17 cellular contexts compared by ENCODE assay signal in the genomic region with DNA sequence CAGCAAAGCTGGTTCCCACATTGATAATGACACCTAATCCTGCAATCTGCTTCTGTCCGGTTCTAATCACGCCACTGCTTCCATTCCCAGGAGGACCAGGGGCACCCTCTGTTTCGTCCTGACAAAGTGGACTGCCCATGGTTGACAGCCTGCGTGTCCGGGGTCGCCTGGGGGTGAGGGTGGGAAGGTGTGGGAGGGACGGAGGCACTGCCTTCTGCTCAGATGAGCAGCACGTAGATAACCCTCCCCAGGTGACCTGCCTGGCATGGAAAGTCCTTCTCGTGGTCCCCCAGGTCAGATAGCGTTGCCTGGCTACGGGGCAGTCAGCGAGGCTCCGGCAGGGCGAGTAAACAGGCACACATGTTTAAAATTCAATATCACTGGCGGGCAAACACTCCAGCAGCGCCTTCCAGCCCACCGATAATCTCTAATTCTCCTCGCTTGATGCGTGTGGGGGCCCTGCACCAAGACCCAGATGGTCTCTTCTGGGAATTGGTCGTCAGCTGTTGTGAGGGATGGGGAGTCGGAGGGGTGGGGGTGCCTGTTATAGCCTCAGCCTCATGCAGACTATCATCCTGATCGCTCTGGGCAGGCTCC.
DNase-seq lines count a peak whose midpoint lies in the region; ATAC-seq and TF ChIP-seq lines count a peak whose summit lies in the region.
"Had no signal": no experiment of that assay in that cellular context is flagged by ENCODE, and none has a peak within 500 bp of the region (broad histone marks: within the 10 kb centered on the region; RNA-seq: fewer than 3 reads in every experiment).

No MANE protein-coding gene starts in this region.

- ATAC-seq in HG03354 (IDR thresholded peaks at IDR 0.05; ENCODE audit: poor library complexity, severe bottlenecking, unreplicated experiment) = no peak

- H3K9ac ChIP-seq in mesendoderm (ENCODE audit: low read length) = no peak overlapping the region

- TF ChIP-seq CTCF in stomach (IDR thresholded peaks at IDR 0.05) = no peak

- H3K4me1 ChIP-seq in stomach (peaks cover 0 to 32% (median 9%) of the 10 kb centered on the region in 4 donors), mesendoderm (ENCODE audit: control insufficient read depth, low read depth, low read length) (peaks cover 5% of the 10 kb centered on the region)

- H3K79me1 ChIP-seq in mesendoderm (ENCODE audit: low read length) = no peaks in the 10 kb centered on the region

- no peak overlapping the region for H3K18ac ChIP-seq in mesendoderm (ENCODE audit: low read length)

- H3K56ac ChIP-seq in mesendoderm (ENCODE audit: low read length) = no peak overlapping the region

- peak; percentile 84 for DNase-seq in NCI-H2171 (lab: John Stamatoyannopoulos, UW)
- DNase-seq in SK-N-DZ (ENCODE audit: low spot score) = peak; percentile 86
- DNase-seq in islet precursor cell = peak; percentile 51
- DNase-seq in stomach = peak; percentile 55
- DNase-seq in NCI-H2227 (lab: John Stamatoyannopoulos, UW; ENCODE audit: unreplicated experiment) = no peak
- DNase-seq in mesendoderm = no peak
- DNase-seq: CD8-positive, alpha-beta memory T cell; DND-41; Kasumi-1; NCI-H1105; NCI-H1694; NCI-H345; NCI-H69; OCI-M1; SW 1271 had no signal

- H3K36me3 ChIP-seq in stomach (no peaks in the 10 kb centered on the region), mesendoderm (ENCODE audit: control insufficient read depth, insufficient read depth, low read length) (no peaks in the 10 kb centered on the region)

- H3K23ac ChIP-seq in mesendoderm (ENCODE audit: low read length) = no peak overlapping the region

- H4K8ac ChIP-seq in mesendoderm (ENCODE audit: low read depth, low read length) = no peak overlapping the region

- no peak overlapping the region for H3K4ac ChIP-seq in mesendoderm (ENCODE audit: low read depth, low read length)

- WGBS in stomach, 5 donors = 68 to 78% (median 75%) methylated on average over 19 to 22 of the region's 22 CpGs
- WGBS in mesendoderm (ENCODE audit: extremely low coverage, insufficient coverage, low lambda C conversion rate) = no CpG with 5 or more reads among the region's 22 CpGs

- intact Hi-C loops in stomach (cut with DNase I; ENCODE audit: low total_unique reads) = loop anchor here (5.0 kb wide), 1 partner anchor 81 kb away; no protein-coding TSS in a partner anchor

- no peak overlapping the region for H2BK120ac ChIP-seq in mesendoderm (ENCODE audit: low read depth, low read length)

- no peaks in the 10 kb centered on the region for H3K9me3 ChIP-seq in stomach

- H3K79me2 ChIP-seq in mesendoderm (ENCODE audit: control insufficient read depth, insufficient read depth, low read length) = peaks cover 2% of the 10 kb centered on the region

- TF ChIP-seq POLR2A in stomach (IDR thresholded peaks at IDR 0.05) = no peak

- H3K4me3 ChIP-seq in stomach (no peak overlapping the region), mesendoderm (ENCODE audit: low read length) (no peak overlapping the region)

- H2BK15ac ChIP-seq in mesendoderm (replicated peaks; ENCODE audit: low read depth) = no peak overlapping the region

- no peak overlapping the region for H2AK5ac ChIP-seq in mesendoderm (ENCODE audit: low read length)

- H3K27me3 ChIP-seq in stomach (no peaks in the 10 kb centered on the region), mesendoderm (ENCODE audit: insufficient read depth, low read length, poor library complexity) (no peaks in the 10 kb centered on the region)

- no peak overlapping the region for H3K4me2 ChIP-seq in mesendoderm (ENCODE audit: low read length)

- H4K5ac ChIP-seq in mesendoderm (ENCODE audit: low read length) = no peak overlapping the region

- H2BK5ac ChIP-seq in mesendoderm (ENCODE audit: low read length) = no peak overlapping the region

- H3K27ac ChIP-seq in stomach = peak overlapping the region; percentile 4 to 52 (median 39)
- H3K27ac ChIP-seq in mesendoderm (ENCODE audit: low read depth, low read length) = no peak overlapping the region
- H3K27ac ChIP-seq: HL-60 had no signal

- TF ChIP-seq EP300 in stomach (IDR thresholded peaks at IDR 0.05) = no peak

Comparison
In these comparisons a context has a peak if more than half of its experiments do, and no peak if none do; other contexts are left out.
1. DNase-seq: peak in NCI-H2171 (single experiment), SK-N-DZ (single experiment), islet precursor cell (single experiment) and stomach (single experiment); none in NCI-H2227 (single experiment) and mesendoderm (single experiment).